ENCODE assay signal across 28 cellular contexts in genomic region chr22:20619042-20619892, GRCh38.
"Had no signal": no experiment of that assay in that cellular context is flagged by ENCODE, and none has a peak within 500 bp of the region (broad histone marks: within the 10 kb centered on the region; RNA-seq: fewer than 3 reads in every experiment).

No MANE protein-coding gene starts in this region.

- H3K9me3 ChIP-seq: esophagus muscularis mucosa, heart right ventricle, lower lobe of right lung, ovary, psoas muscle, spleen, thoracic aorta, tibial nerve, upper lobe of right lung, uterus had no signal

- H3K4me1 ChIP-seq: esophagus muscularis mucosa, foreskin keratinocyte, heart right ventricle, lower lobe of right lung, psoas muscle, spleen, tibial nerve, upper lobe of right lung, uterus had no signal

- H3K27ac ChIP-seq: coronary artery, esophagus muscularis mucosa, foreskin keratinocyte, heart right ventricle, lower lobe of right lung, ovary, psoas muscle, skin epidermis, spleen, thoracic aorta, tibial nerve, upper lobe of right lung, uterus had no signal

- H3K36me3 ChIP-seq: esophagus muscularis mucosa, heart right ventricle, lower lobe of right lung, ovary, spleen, thoracic aorta, tibial nerve, upper lobe of right lung, uterus had no signal

- DNase-seq: dermis blood vessel endothelial cell; effector memory CD4-positive, alpha-beta T cell; foreskin keratinocyte; glutamatergic neuron; heart right ventricle; hippocampal formation; left cardiac atrium; left ventricle myocardium superior; lower lobe of right lung; naive thymus-derived CD8-positive, alpha-beta T cell; nephron progenitor cell; occipital lobe; ovary; psoas muscle; right cardiac atrium; stimulated activated CD4-positive, alpha-beta T cell treated with anti-CD3 and anti-CD28 coated beads, Interleukin-4, amount 100 ng/mL, for 4 hours; stimulated activated naive CD8-positive, alpha-beta T cell treated with anti-CD3 and anti-CD28 coated beads, Interleukin-15, Interleukin-2, amounts not matched to agents 100 U/mL and 50 U/mL, for 24 hours; upper lobe of right lung; uterus had no signal

- H3K27me3 ChIP-seq: esophagus muscularis mucosa, heart right ventricle, ovary, spleen, tibial nerve, upper lobe of right lung, uterus had no signal

- ATAC-seq: heart right ventricle; left cardiac atrium; left ventricle myocardium superior; lower lobe of right lung; naive thymus-derived CD8-positive, alpha-beta T cell; psoas muscle; right cardiac atrium; stimulated activated memory B cell treated with anti-CD40 and anti-IgM and Interleukin-4, amounts not matched to agents 10 μg/mL and 1 μg/mL and 100 μg/mL, for 72 hours; stimulated activated naive CD8-positive, alpha-beta T cell treated with anti-CD3 and anti-CD28 coated beads, Interleukin-15, Interleukin-2, amounts not matched to agents 100 U/mL and 50 U/mL, for 24 hours; upper lobe of right lung had no signal

- H3K4me3 ChIP-seq: coronary artery, esophagus muscularis mucosa, heart right ventricle, lower lobe of right lung, ovary, psoas muscle, skin epidermis, spleen, thoracic aorta, tibial nerve, upper lobe of right lung, uterus had no signal

- FAIRE-seq: endothelial cell of umbilical vein, islet of Langerhans had no signal
